33 cellular contexts compared by ENCODE assay signal in genomic region chr3:71614426-71614825, GRCh38.
"Had no signal": no experiment of that assay in that cellular context is flagged by ENCODE, and none has a peak within 500 bp of the region (broad histone marks: within the 10 kb centered on the region; RNA-seq: fewer than 3 reads in every experiment).

No MANE protein-coding gene starts in this region.

- H3K9me3 ChIP-seq: ascending aorta, breast epithelium had no signal

- DNase-seq: activated CD4-positive, alpha-beta memory T cell treated with anti-CD3 and anti-CD28 coated beads, Interleukin-2, amount 10 ng/mL, durations not matched to agents 7 days and 5 days; activated CD4-positive, alpha-beta T cell treated with anti-CD3 and anti-CD28 coated beads for 1 hour; activated CD4-positive, alpha-beta T cell treated with anti-CD3 and anti-CD28 coated beads for 36 hours; activated CD4-positive, alpha-beta T cell treated with anti-CD3 and anti-CD28 coated beads for 48 hours; activated CD4-positive, alpha-beta T cell treated with anti-CD3 and anti-CD28 coated beads, Interleukin-2, amount 10 ng/mL, durations not matched to agents 7 days and 5 days; activated CD4-positive, alpha-beta T cell treated with anti-CD3 and anti-CD28 coated beads, Interleukin-2, amount 50 U/mL, for 48 hours; activated CD4-positive, CD25-positive, alpha-beta regulatory T cell; activated CD8-positive, alpha-beta memory T cell treated with anti-CD3 and anti-CD28 coated beads for 24 hours; activated CD8-positive, alpha-beta memory T cell treated with anti-CD3 and anti-CD28 coated beads, Interleukin-2, amount 10 ng/mL, durations not matched to agents 7 days and 5 days; activated CD8-positive, alpha-beta memory T cell treated with anti-CD3 and anti-CD28 coated beads, Interleukin-2, amount 50 U/mL, for 48 hours; activated CD8-positive, alpha-beta T cell treated with anti-CD3 and anti-CD28 coated beads, Interleukin-2, amount 10 ng/mL, durations not matched to agents 7 days and 5 days; activated effector memory CD4-positive, alpha-beta T cell treated with Interleukin-2 at 50 U/mL for 16 hours; activated gamma-delta T cell; activated naive CD4-positive, alpha-beta T cell treated with anti-CD3 and anti-CD28 coated beads, Interleukin-2, amount 10 ng/mL, durations not matched to agents 7 days and 5 days; activated naive CD4-positive, alpha-beta T cell treated with Interleukin-2 at 50 U/mL for 16 hours; activated naive CD8-positive, alpha-beta T cell treated with anti-CD3 and anti-CD28 coated beads, Interleukin-2, amount 10 ng/mL, durations not matched to agents 7 days and 5 days; activated naive CD8-positive, alpha-beta T cell treated with anti-CD3 and anti-CD28 coated beads, Interleukin-2, amount 50 U/mL, for 24 hours; activated T-cell treated with anti-CD3 and anti-CD28 coated beads, Interleukin-2, amount 50 U/mL, for 24 hours; activated T-cell treated with anti-CD3 and anti-CD28 coated beads, Interleukin-2, amount 50 U/mL, for 48 hours; amygdala; anterior cingulate cortex; brain microvascular endothelial cell; central memory CD4-positive, alpha-beta T cell; cerebellar nuclear complex; T-cell; T-helper 2 cell; T-helper 9 cell; WERI-Rb-1 had no signal

- H3K27me3 ChIP-seq: ascending aorta, brain microvascular endothelial cell, breast epithelium had no signal

- ATAC-seq: activated CD4-positive, alpha-beta T cell treated with anti-CD3 and anti-CD28 coated beads for 36 hours; activated CD4-positive, CD25-positive, alpha-beta regulatory T cell treated with anti-CD3 and anti-CD28 coated beads, Interleukin-2, amount 50 U/mL, for 24 hours; activated CD8-positive, alpha-beta memory T cell treated with anti-CD3 and anti-CD28 coated beads, Interleukin-2, amount 10 ng/mL, durations not matched to agents 7 days and 5 days; activated CD8-positive, alpha-beta T cell treated with anti-CD3 and anti-CD28 coated beads, Interleukin-2, amount 10 ng/mL, durations not matched to agents 7 days and 5 days; activated naive CD8-positive, alpha-beta T cell treated with anti-CD3 and anti-CD28 coated beads, Interleukin-2, amount 50 U/mL, for 24 hours; T-cell; WTC11 had no signal

- H3K4me1 ChIP-seq: ascending aorta, breast epithelium had no signal

- H3K27ac ChIP-seq: ascending aorta, brain microvascular endothelial cell, breast epithelium, WERI-Rb-1 had no signal

- FAIRE-seq: TTC549 had no signal

- H3K36me3 ChIP-seq: ascending aorta, brain microvascular endothelial cell, breast epithelium, WERI-Rb-1 had no signal

- H3K4me3 ChIP-seq: ascending aorta, breast epithelium had no signal
